ENCODE assay signal across 1 cellular context in the genomic region with DNA sequence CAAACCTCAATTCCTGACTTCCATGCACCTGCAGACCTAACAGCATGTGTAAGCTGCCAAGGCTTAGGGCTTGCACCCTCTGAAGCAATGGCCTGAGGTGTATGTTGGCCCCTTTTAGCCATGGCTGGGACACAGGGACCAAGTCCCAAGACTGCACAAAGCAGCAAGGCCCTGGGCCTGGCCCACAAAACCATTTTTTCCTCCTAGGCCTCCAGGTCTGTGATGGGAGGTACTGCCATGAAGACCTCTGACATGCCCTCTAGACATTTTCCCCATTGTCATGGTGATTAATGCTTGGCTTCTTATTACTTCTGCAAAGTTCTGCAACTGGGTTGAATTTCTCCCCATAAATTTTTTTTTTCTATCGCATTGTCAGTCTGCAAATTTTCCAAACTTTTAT. TPM values are rescaled to one million over a fixed set of nuclear protein-coding genes. Genes with fewer than 3 reads are reported as not detected.
"Had no signal": no experiment of that assay in that cellular context is flagged by ENCODE, and none has a peak within 500 bp of the region (broad histone marks: within the 10 kb centered on the region; RNA-seq: fewer than 3 reads in every experiment).

No MANE protein-coding gene starts in this region.

RNA-seq across cellular contexts. Expression of a gene that starts 55.9 kb away (rescaled TPM):
- total RNA-seq: HT-29 had no signal
